ENCODE assay signal across 38 cellular contexts in the genomic region with DNA sequence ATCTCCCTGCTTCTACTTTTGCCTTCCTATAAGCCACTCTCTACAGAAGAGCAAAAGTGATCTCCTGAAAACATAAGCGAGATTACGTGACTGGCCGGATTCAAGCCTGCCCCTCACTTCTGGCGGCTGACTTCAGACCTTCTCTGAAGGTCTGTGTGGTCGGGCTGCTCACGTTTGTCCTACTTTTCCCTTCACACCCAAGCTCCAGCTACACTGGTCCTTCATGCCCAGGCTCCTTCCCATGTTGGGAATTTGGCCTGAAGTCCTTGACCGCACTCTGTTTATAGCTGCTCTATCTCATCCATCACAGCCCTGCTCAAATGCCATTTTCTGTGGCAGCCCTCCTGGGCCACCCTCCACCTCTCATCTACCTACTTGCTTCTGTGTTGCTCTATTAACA. TPM values are rescaled to one million over a fixed set of nuclear protein-coding genes. Genes with fewer than 3 reads are reported as not detected.
"Had no signal": no experiment of that assay in that cellular context is flagged by ENCODE, and none has a peak within 500 bp of the region (broad histone marks: within the 10 kb centered on the region; RNA-seq: fewer than 3 reads in every experiment).

No MANE protein-coding gene starts in this region.

- DNase-seq: activated CD4-positive, alpha-beta memory T cell treated with anti-CD3 and anti-CD28 coated beads for 36 hours; activated CD4-positive, alpha-beta T cell treated with anti-CD3 and anti-CD28 coated beads for 36 hours; activated CD4-positive, alpha-beta T cell treated with anti-CD3 and anti-CD28 coated beads, Interleukin-2, amount 10 ng/mL, durations not matched to agents 24 days and 14 days; activated CD4-positive, CD25-positive, alpha-beta regulatory T cell; activated CD4-positive, CD25-positive, alpha-beta regulatory T cell treated with anti-CD3 and anti-CD28 coated beads, Interleukin-2, amount 50 U/mL, for 72 hours; activated CD8-positive, alpha-beta memory T cell treated with anti-CD3 and anti-CD28 coated beads, Interleukin-2, amount 10 ng/mL, durations not matched to agents 7 days and 5 days; activated CD8-positive, alpha-beta memory T cell treated with anti-CD3 and anti-CD28 coated beads, Interleukin-2, amount 50 U/mL, for 4 hours; activated CD8-positive, alpha-beta T cell treated with anti-CD3 and anti-CD28 coated beads, Interleukin-2, amount 10 ng/mL, durations not matched to agents 7 days and 5 days; activated effector memory CD4-positive, alpha-beta T cell treated with anti-CD3 and anti-CD28 coated beads, Interleukin-2, amount 50 U/mL, for 16 hours; activated naive CD4-positive, alpha-beta T cell treated with anti-CD3 and anti-CD28 coated beads for 36 hours; activated naive CD8-positive, alpha-beta T cell treated with anti-CD3 and anti-CD28 coated beads for 36 hours; activated naive CD8-positive, alpha-beta T cell treated with anti-CD3 and anti-CD28 coated beads, Interleukin-2, amount 50 U/mL, for 24 hours; activated T-cell treated with anti-CD3 and anti-CD28 coated beads, Interleukin-2, amount 50 U/mL, for 1 hour; activated T-cell treated with anti-CD3 and anti-CD28 coated beads, Interleukin-2, amount 50 U/mL, for 48 hours; adrenal gland; amygdala; aorta; body of pancreas; cortex of kidney; dermis blood vessel endothelial cell; effector CD4-positive, alpha-beta T cell; effector memory CD8-positive, alpha-beta T cell; erythroblast; esophagus squamous epithelium; foreskin melanocyte; glutamatergic neuron; T-helper 1 cell; T-helper 2 cell had no signal

- H3K4me3 Mint-ChIP-seq: activated CD4-positive, alpha-beta memory T cell treated with anti-CD3 and anti-CD28 coated beads for 36 hours; activated CD4-positive, alpha-beta T cell treated with anti-CD3 and anti-CD28 coated beads for 36 hours; activated CD4-positive, alpha-beta T cell treated with anti-CD3 and anti-CD28 coated beads, Interleukin-2, amount 10 ng/mL, durations not matched to agents 24 days and 14 days; activated CD8-positive, alpha-beta memory T cell treated with anti-CD3 and anti-CD28 coated beads, Interleukin-2, amount 10 ng/mL, durations not matched to agents 7 days and 5 days; activated CD8-positive, alpha-beta T cell treated with anti-CD3 and anti-CD28 coated beads, Interleukin-2, amount 10 ng/mL, durations not matched to agents 7 days and 5 days; activated naive CD4-positive, alpha-beta T cell treated with anti-CD3 and anti-CD28 coated beads for 36 hours; activated naive CD4-positive, alpha-beta T cell treated with anti-CD3 and anti-CD28 coated beads, Interleukin-2, amount 50 U/mL, for 24 hours; activated naive CD8-positive, alpha-beta T cell treated with anti-CD3 and anti-CD28 coated beads for 36 hours; activated naive CD8-positive, alpha-beta T cell treated with anti-CD3 and anti-CD28 coated beads, Interleukin-2, amount 50 U/mL, for 24 hours; activated T-helper 1 cell treated with anti-CD3 and anti-CD28 coated beads, Interleukin-12 subunit alpha, Interleukin-12 subunit beta, Interleukin-2, Interleukin-4 antibody, amounts not matched to agents 30 ng/mL and 10 ng/mL and 1 ng/mL, durations not matched to agents 14 hours and 24 hours and 36 hours; central memory CD8-positive, alpha-beta T cell; effector memory CD8-positive, alpha-beta T cell had no signal

- H3K4me1 Mint-ChIP-seq: activated CD4-positive, alpha-beta T cell treated with anti-CD3 and anti-CD28 coated beads for 36 hours; activated CD4-positive, alpha-beta T cell treated with anti-CD3 and anti-CD28 coated beads, Interleukin-2, amount 10 ng/mL, durations not matched to agents 24 days and 14 days; activated CD8-positive, alpha-beta memory T cell treated with anti-CD3 and anti-CD28 coated beads, Interleukin-2, amount 10 ng/mL, durations not matched to agents 7 days and 5 days; activated naive CD4-positive, alpha-beta T cell treated with anti-CD3 and anti-CD28 coated beads, Interleukin-2, amount 50 U/mL, for 24 hours; activated naive CD8-positive, alpha-beta T cell treated with anti-CD3 and anti-CD28 coated beads for 36 hours; central memory CD8-positive, alpha-beta T cell had no signal

- H3K27me3 Mint-ChIP-seq: activated naive CD4-positive, alpha-beta T cell treated with anti-CD3 and anti-CD28 coated beads, Interleukin-2, amount 50 U/mL, for 24 hours had no signal

- H3K36me3 ChIP-seq: adrenal gland, breast epithelium, cardiac muscle cell, esophagus squamous epithelium had no signal

- H3K27ac ChIP-seq: adrenal gland, body of pancreas, breast epithelium, cardiac muscle cell, esophagus squamous epithelium had no signal

- ATAC-seq: activated CD4-positive, alpha-beta T cell treated with anti-CD3 and anti-CD28 coated beads for 36 hours; activated CD8-positive, alpha-beta memory T cell treated with anti-CD3 and anti-CD28 coated beads, Interleukin-2, amount 10 ng/mL, durations not matched to agents 7 days and 5 days; activated CD8-positive, alpha-beta T cell treated with anti-CD3 and anti-CD28 coated beads, Interleukin-2, amount 10 ng/mL, durations not matched to agents 7 days and 5 days; activated naive CD8-positive, alpha-beta T cell treated with anti-CD3 and anti-CD28 coated beads, Interleukin-2, amount 50 U/mL, for 24 hours; body of pancreas; effector memory CD8-positive, alpha-beta T cell had no signal

- H3K36me3 Mint-ChIP-seq: activated CD4-positive, alpha-beta memory T cell treated with anti-CD3 and anti-CD28 coated beads for 36 hours; activated CD8-positive, alpha-beta memory T cell treated with anti-CD3 and anti-CD28 coated beads, Interleukin-2, amount 10 ng/mL, durations not matched to agents 7 days and 5 days; activated naive CD4-positive, alpha-beta T cell treated with anti-CD3 and anti-CD28 coated beads, Interleukin-2, amount 50 U/mL, for 24 hours; activated naive CD8-positive, alpha-beta T cell treated with anti-CD3 and anti-CD28 coated beads for 36 hours had no signal

- H3K27me3 ChIP-seq: adrenal gland, body of pancreas, cardiac muscle cell, esophagus squamous epithelium had no signal

- H3K9me3 ChIP-seq: adrenal gland, body of pancreas, breast epithelium, esophagus squamous epithelium had no signal

- H3K4me3 ChIP-seq: adrenal gland, body of pancreas, breast epithelium, cardiac muscle cell, esophagus squamous epithelium had no signal

- H3K4me1 ChIP-seq: adrenal gland, body of pancreas, breast epithelium had no signal

- H3K27ac Mint-ChIP-seq: activated CD4-positive, alpha-beta memory T cell treated with anti-CD3 and anti-CD28 coated beads for 36 hours; activated CD4-positive, alpha-beta T cell treated with anti-CD3 and anti-CD28 coated beads for 36 hours; activated CD4-positive, alpha-beta T cell treated with anti-CD3 and anti-CD28 coated beads, Interleukin-2, amount 10 ng/mL, durations not matched to agents 24 days and 14 days; activated CD8-positive, alpha-beta memory T cell treated with anti-CD3 and anti-CD28 coated beads, Interleukin-2, amount 10 ng/mL, durations not matched to agents 7 days and 5 days; activated CD8-positive, alpha-beta T cell treated with anti-CD3 and anti-CD28 coated beads, Interleukin-2, amount 10 ng/mL, durations not matched to agents 7 days and 5 days; activated naive CD4-positive, alpha-beta T cell treated with anti-CD3 and anti-CD28 coated beads for 36 hours; activated naive CD4-positive, alpha-beta T cell treated with anti-CD3 and anti-CD28 coated beads, Interleukin-2, amount 50 U/mL, for 24 hours; activated naive CD8-positive, alpha-beta T cell treated with anti-CD3 and anti-CD28 coated beads for 36 hours; activated naive CD8-positive, alpha-beta T cell treated with anti-CD3 and anti-CD28 coated beads, Interleukin-2, amount 50 U/mL, for 24 hours; activated T-helper 1 cell treated with anti-CD3 and anti-CD28 coated beads, Interleukin-12 subunit alpha, Interleukin-12 subunit beta, Interleukin-2, Interleukin-4 antibody, amounts not matched to agents 30 ng/mL and 10 ng/mL and 1 ng/mL, durations not matched to agents 14 hours and 24 hours and 36 hours; activated T-helper 2 cell treated with anti-CD3 and anti-CD28 coated beads, Interferon-gamma antibody, Interleukin-2, Interleukin-4, amounts not matched to agents 10 μg/mL and 5 μg/mL and 100 μg/mL, durations not matched to agents 14 hours and 24 hours and 36 hours; effector memory CD8-positive, alpha-beta T cell had no signal

RNA-seq across cellular contexts. Expression of gene PLA2G4E, which starts 6.7 kb away (rescaled TPM):
- total RNA-seq: activated CD4-positive, alpha-beta memory T cell treated with anti-CD3 and anti-CD28 coated beads for 36 hours; activated CD4-positive, alpha-beta T cell treated with anti-CD3 and anti-CD28 coated beads for 36 hours; activated CD4-positive, alpha-beta T cell treated with anti-CD3 and anti-CD28 coated beads, Interleukin-2, amount 10 ng/mL, durations not matched to agents 24 days and 14 days; activated CD8-positive, alpha-beta memory T cell treated with anti-CD3 and anti-CD28 coated beads for 36 hours; activated CD8-positive, alpha-beta T cell treated with anti-CD3 and anti-CD28 coated beads, Interleukin-2, amount 10 ng/mL, durations not matched to agents 7 days and 5 days; activated naive CD4-positive, alpha-beta T cell treated with anti-CD3 and anti-CD28 coated beads for 36 hours; activated naive CD8-positive, alpha-beta T cell treated with anti-CD3 and anti-CD28 coated beads for 36 hours; activated T-helper 1 cell treated with anti-CD3 and anti-CD28 coated beads, Interleukin-12 subunit alpha, Interleukin-12 subunit beta, Interleukin-2, Interleukin-4 antibody, amounts not matched to agents 30 ng/mL and 10 ng/mL and 1 ng/mL, durations not matched to agents 14 hours and 24 hours and 36 hours; activated T-helper 2 cell treated with anti-CD3 and anti-CD28 coated beads, Interferon-gamma antibody, Interleukin-2, Interleukin-4, amounts not matched to agents 10 μg/mL and 5 μg/mL and 100 μg/mL, durations not matched to agents 14 hours and 24 hours and 36 hours; aorta; body of pancreas; breast epithelium; chondrocyte; dermis blood vessel endothelial cell; fibroblast of lung; fibroblast of villous mesenchyme had no signal
